30 cellular contexts compared by ENCODE assay signal in genomic region chr10:11776080-11776479, GRCh38. TPM values are rescaled to one million over a fixed set of nuclear protein-coding genes. Genes with fewer than 3 reads are reported as not detected.
DNase-seq lines count a peak whose midpoint lies in the region; ATAC-seq and TF ChIP-seq lines count a peak whose summit lies in the region.
"Had no signal": no experiment of that assay in that cellular context is flagged by ENCODE, and none has a peak within 500 bp of the region (broad histone marks: within the 10 kb centered on the region; RNA-seq: fewer than 3 reads in every experiment).

No MANE protein-coding gene starts in this region.

- H3K27me3 Mint-ChIP-seq in stimulated activated naive B cell treated with anti-CD40 and anti-IgM and Interleukin-4, amounts not matched to agents 10 μg/mL and 1 μg/mL and 100 μg/mL, for 72 hours = peaks cover 0 to 5% of the 10 kb centered on the region in 2 donors
- H3K27me3 Mint-ChIP-seq: brain had no signal

- intact Hi-C loops in breast epithelium (cut with DNase I; ENCODE audit: low total_unique reads) = no loop called here
- intact Hi-C loops in PC-9 (cut with micrococcal nuclease; ENCODE audit: unreplicated experiment) = no loop called here
- intact Hi-C loops in upper lobe of right lung (cut with DNase I) = no loop called here

- no peaks in the 10 kb centered on the region for H3F3A ChIP-seq in PC-9 (ENCODE audit: insufficient read depth, low read depth)

- H3K4me1 ChIP-seq in breast epithelium (no peaks in the 10 kb centered on the region), PC-9 (replicated peaks; ENCODE audit: insufficient read depth) (peaks cover 10% of the 10 kb centered on the region; the same call in 1 of the 2 replicates), hepatocyte (ENCODE audit: insufficient read depth) (no peaks in the 10 kb centered on the region), upper lobe of right lung (no peaks in the 10 kb centered on the region)
- H3K4me1 ChIP-seq: left lung, pancreas, suprapubic skin had no signal

- peak; percentile 53 to 58 for DNase-seq in T47D (ENCODE audit: low read depth in 1 of 2, low spot score in 1 of 2)
- no peak for DNase-seq in breast epithelium (ENCODE audit: low spot score in 2 of 2)
- peak; percentile 11 to 78 for DNase-seq in PC-9
- peak; percentile 39 for DNase-seq in hepatocyte (ENCODE audit: low spot score)
- no peak for DNase-seq in upper lobe of right lung
- DNase-seq in stimulated activated naive B cell treated with anti-CD40 and anti-IgM and Interleukin-4, amounts not matched to agents 10 μg/mL and 1 μg/mL and 100 μg/mL, for 72 hours = no peak
- DNase-seq in NCI-H1092 treated with DMSO at 0.1 percent for 48 hours (lab: John Stamatoyannopoulos, UW) = no peak
- DNase-seq: activated CD8-positive, alpha-beta memory T cell treated with anti-CD3 and anti-CD28 coated beads, Interleukin-2, amount 10 ng/mL, durations not matched to agents 7 days and 5 days; activated naive CD4-positive, alpha-beta T cell treated with Interleukin-2 at 50 U/mL for 16 hours; Calu3; H9; immature natural killer cell; left lung; mesenchymal stem cell; NCI-H1105; NCI-H187; NCI-H2171; NCI-H510A; pancreas; retina; RPMI8226; small intestine; stimulated activated naive CD4-positive, alpha-beta T cell treated with Interleukin-2 at 50 U/mL for 16 hours; T-helper 17 cell had no signal

- H4K20me1 ChIP-seq in PC-9 (ENCODE audit: insufficient read depth) (no peaks in the 10 kb centered on the region), hepatocyte (ENCODE audit: insufficient read depth, poor library complexity, severe bottlenecking) (no peaks in the 10 kb centered on the region)

- 40% methylated on average over 3 of the region's 3 CpGs for WGBS in hepatocyte (ENCODE audit: low lambda C conversion rate, missing lambda C conversion rate)

- no peak overlapping the region for H3K4me3 Mint-ChIP-seq in stimulated activated naive B cell treated with anti-CD40 and anti-IgM and Interleukin-4, amounts not matched to agents 10 μg/mL and 1 μg/mL and 100 μg/mL, for 72 hours
- H3K4me3 Mint-ChIP-seq: activated CD8-positive, alpha-beta memory T cell treated with anti-CD3 and anti-CD28 coated beads, Interleukin-2, amount 10 ng/mL, durations not matched to agents 7 days and 5 days; brain; H9; IgD-negative memory B cell; immature natural killer cell; T-helper 17 cell had no signal

- H3K4me1 Mint-ChIP-seq in stimulated activated naive B cell treated with anti-CD40 and anti-IgM and Interleukin-4, amounts not matched to agents 10 μg/mL and 1 μg/mL and 100 μg/mL, for 72 hours = no peaks in the 10 kb centered on the region
- H3K4me1 Mint-ChIP-seq: activated CD8-positive, alpha-beta memory T cell treated with anti-CD3 and anti-CD28 coated beads, Interleukin-2, amount 10 ng/mL, durations not matched to agents 7 days and 5 days; brain; IgD-negative memory B cell; immature natural killer cell; T-helper 17 cell had no signal

- H3K27ac ChIP-seq in breast epithelium = no peak overlapping the region
- H3K27ac ChIP-seq in PC-9 = no peak overlapping the region
- peak overlapping the region; percentile 38 for H3K27ac ChIP-seq in hepatocyte
- no peak overlapping the region for H3K27ac ChIP-seq in upper lobe of right lung
- H3K27ac ChIP-seq: left lung, pancreas, suprapubic skin had no signal

- H3K79me2 ChIP-seq in PC-9 (ENCODE audit: low read depth) = no peaks in the 10 kb centered on the region
- H3K79me2 ChIP-seq in hepatocyte = no peaks in the 10 kb centered on the region

- no peak overlapping the region for H3K27ac Mint-ChIP-seq in stimulated activated naive B cell treated with anti-CD40 and anti-IgM and Interleukin-4, amounts not matched to agents 10 μg/mL and 1 μg/mL and 100 μg/mL, for 72 hours
- H3K27ac Mint-ChIP-seq: activated CD8-positive, alpha-beta memory T cell treated with anti-CD3 and anti-CD28 coated beads, Interleukin-2, amount 10 ng/mL, durations not matched to agents 7 days and 5 days; brain; H9; IgD-negative memory B cell; immature natural killer cell; T-helper 17 cell had no signal

- in situ Hi-C loops in T47D (cut with HindIII; ENCODE audit: low pct_unique_long_range_greater_than_20kb, low sequenced_read_pairs) = no loop called here

- H3K9me2 ChIP-seq in PC-9 (ENCODE audit: insufficient read depth) (no peaks in the 10 kb centered on the region), hepatocyte (replicated peaks; ENCODE audit: insufficient read depth) (no peaks in the 10 kb centered on the region)

- POLR2A ChIA-PET in PC-9 (lab: Charles Lee; ENCODE audit: unreplicated experiment) = no interaction called here

- H2AFZ ChIP-seq in PC-9 = 0 out of 2 replicates have a peak overlapping the region, but pooled peaks have one; percentile 39
- no peak overlapping the region for H2AFZ ChIP-seq in hepatocyte

- H3K9me3 ChIP-seq in breast epithelium (no peaks in the 10 kb centered on the region), PC-9 (ENCODE audit: insufficient read depth, low read depth) (no peaks in the 10 kb centered on the region), hepatocyte (ENCODE audit: low read depth) (no peaks in the 10 kb centered on the region), upper lobe of right lung (no peaks in the 10 kb centered on the region)
- H3K9me3 ChIP-seq: left lung, pancreas, suprapubic skin had no signal

- H3K36me3 ChIP-seq in breast epithelium (no peaks in the 10 kb centered on the region), PC-9 (ENCODE audit: low read depth) (no peaks in the 10 kb centered on the region), hepatocyte (replicated peaks; ENCODE audit: insufficient read depth, low read depth) (no peaks in the 10 kb centered on the region), upper lobe of right lung (no peaks in the 10 kb centered on the region)
- H3K36me3 ChIP-seq: left lung, pancreas, suprapubic skin had no signal

- no TSS peak for BruUV-seq in PC-9 (replicated peaks; lab: Mats Ljungman, UMichigan)

- no peaks in the 10 kb centered on the region for H3K36me3 Mint-ChIP-seq in stimulated activated naive B cell treated with anti-CD40 and anti-IgM and Interleukin-4, amounts not matched to agents 10 μg/mL and 1 μg/mL and 100 μg/mL, for 72 hours
- H3K36me3 Mint-ChIP-seq: activated CD8-positive, alpha-beta memory T cell treated with anti-CD3 and anti-CD28 coated beads, Interleukin-2, amount 10 ng/mL, durations not matched to agents 7 days and 5 days; brain; IgD-negative memory B cell; immature natural killer cell had no signal

- H3K27me3 ChIP-seq in breast epithelium (no peaks in the 10 kb centered on the region), PC-9 (ENCODE audit: insufficient read depth, low read depth) (no peaks in the 10 kb centered on the region), hepatocyte (no peaks in the 10 kb centered on the region), upper lobe of right lung (no peaks in the 10 kb centered on the region)
- H3K27me3 ChIP-seq: left lung, pancreas, suprapubic skin had no signal

- TF ChIP-seq POLR2A in breast epithelium (IDR thresholded peaks at IDR 0.05) = no peak

- H3K4me3 ChIP-seq in breast epithelium (no peak overlapping the region), PC-9 (no peak overlapping the region), hepatocyte (no peak overlapping the region), upper lobe of right lung (no peak overlapping the region)
- H3K4me3 ChIP-seq: left lung, pancreas, suprapubic skin had no signal

- H3K9me3 Mint-ChIP-seq in stimulated activated naive B cell treated with anti-CD40 and anti-IgM and Interleukin-4, amounts not matched to agents 10 μg/mL and 1 μg/mL and 100 μg/mL, for 72 hours = peaks cover 7 to 10% of the 10 kb centered on the region in 2 donors
- H3K9me3 Mint-ChIP-seq: IgD-negative memory B cell, immature natural killer cell had no signal

- peak; percentile 45 for ATAC-seq in upper lobe of right lung
- ATAC-seq in GM21515 (IDR thresholded peaks at IDR 0.05; ENCODE audit: unreplicated experiment) = no peak
- no peak for ATAC-seq in stimulated activated naive B cell treated with anti-CD40 and anti-IgM and Interleukin-4, amounts not matched to agents 10 μg/mL and 1 μg/mL and 100 μg/mL, for 72 hours (replicated peaks)
- ATAC-seq: activated CD8-positive, alpha-beta memory T cell treated with anti-CD3 and anti-CD28 coated beads, Interleukin-2, amount 10 ng/mL, durations not matched to agents 7 days and 5 days; left lung; pancreas; SK-N-SH treated with all-trans-retinoic acid at 6 μM for 48 hours; T-helper 17 cell had no signal

- TF ChIP-seq CTCF in breast epithelium (IDR thresholded peaks at IDR 0.05) = no peak
- no peak for TF ChIP-seq CTCF in PC-9 (conservative IDR thresholded peaks at IDR 0.05)
- TF ChIP-seq CTCF in hepatocyte (IDR thresholded peaks at IDR 0.05; ENCODE audit: poor library complexity) = no peak
- TF ChIP-seq CTCF in upper lobe of right lung (IDR thresholded peaks at IDR 0.05) = no peak

- CTCF ChIA-PET in PC-9 (lab: Charles Lee) = no interaction called here

- H3K4me2 ChIP-seq in PC-9 = 0 out of 2 replicates have a peak overlapping the region, but pooled peaks have one; percentile 16
- no peak overlapping the region for H3K4me2 ChIP-seq in hepatocyte

RNA-seq across cellular contexts. Expression of gene ECHDC3, which starts 33.9 kb away (rescaled TPM):
- 100 to 1,000 TPM in 2 of 3 donors, 10 to 100 TPM in 1; 62.6 to 256 (median 132) TPM for total RNA-seq in breast epithelium
- total RNA-seq in PC-9 (2021) = not detected in 2 replicates
- 14.8 and 16.1 TPM in 2 replicates for total RNA-seq in hepatocyte
- 8.8 and 13.2 TPM in 2 replicates for polyA plus RNA-seq in hepatocyte
- 39.4 TPM for total RNA-seq in upper lobe of right lung
- polyA plus RNA-seq: neural cell had no signal

RNA-seq across cellular contexts. Expression of gene PROSER2, which starts 47.1 kb away (rescaled TPM):
- total RNA-seq in breast epithelium (1 to 10 TPM; 2.9 to 9.5 (median 8.5) TPM), PC-9 (2021) (66.6 and 87.5 TPM in 2 replicates), hepatocyte (7.2 and 13.3 TPM in 2 replicates), upper lobe of right lung (33.3 TPM)
- 24.3 and 39.9 TPM in 2 replicates for polyA plus RNA-seq in hepatocyte
- polyA plus RNA-seq: IgD-negative memory B cell had no signal

Comparison
In these comparisons a context has a peak if more than half of its experiments do, and no peak if none do; other contexts are left out.
1. DNase-seq: peak in T47D (2 of 2), PC-9 (2 of 2) and hepatocyte (single experiment); none in breast epithelium (0 of 2), upper lobe of right lung (single experiment), stimulated activated naive B cell treated with anti-CD40 and anti-IgM and Interleukin-4, amounts not matched to agents 10 μg/mL and 1 μg/mL and 100 μg/mL, for 72 hours (single experiment) and NCI-H1092 treated with DMSO at 0.1 percent for 48 hours (single experiment).
2. RNA of gene ECHDC3, which starts 33.9 kb away (total RNA-seq): 62.6 to 256 TPM in breast epithelium, 39.4 TPM in upper lobe of right lung (single experiment) and 14.8 to 16.1 TPM in hepatocyte; not detected in PC-9; every median in the first group is over 10 times any median in the second.